Comparison of ENCODE assay signal across 31 cellular contexts in the genomic region with DNA sequence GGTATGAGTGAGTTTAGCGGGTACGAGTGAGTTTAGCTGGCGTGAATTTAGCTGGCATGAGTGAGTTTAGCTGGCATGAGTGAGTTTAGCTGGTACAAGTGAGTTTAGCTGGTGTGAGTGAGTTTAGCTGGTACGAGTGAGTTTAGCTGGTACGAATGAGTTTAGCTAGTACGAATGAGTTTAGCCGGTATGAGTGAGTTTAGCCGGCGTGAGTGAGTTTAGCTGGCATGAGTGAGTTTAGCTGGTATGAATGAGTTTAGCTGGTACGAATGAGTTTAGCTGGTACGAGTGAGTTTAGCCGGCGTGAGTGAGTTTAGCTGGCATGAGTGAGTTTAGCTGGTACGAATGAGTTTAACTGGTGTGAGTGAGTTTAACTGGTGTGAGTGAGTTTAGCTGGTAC.
"Had no signal": no experiment of that assay in that cellular context is flagged by ENCODE, and none has a peak within 500 bp of the region (broad histone marks: within the 10 kb centered on the region; RNA-seq: fewer than 3 reads in every experiment).

No MANE protein-coding gene starts in this region.

- FAIRE-seq: endometrium, frontal cortex had no signal

- DNase-seq: activated CD4-positive, alpha-beta memory T cell treated with anti-CD3 and anti-CD28 coated beads for 36 hours; activated CD4-positive, alpha-beta T cell treated with anti-CD3 and anti-CD28 coated beads for 36 hours; activated CD4-positive, alpha-beta T cell treated with anti-CD3 and anti-CD28 coated beads, Interleukin-2, amount 10 ng/mL, durations not matched to agents 24 days and 14 days; activated CD4-positive, CD25-positive, alpha-beta regulatory T cell; activated CD4-positive, CD25-positive, alpha-beta regulatory T cell treated with anti-CD3 and anti-CD28 coated beads, Interleukin-2, amount 50 U/mL, for 72 hours; activated CD8-positive, alpha-beta memory T cell treated with anti-CD3 and anti-CD28 coated beads, Interleukin-2, amount 10 ng/mL, durations not matched to agents 7 days and 5 days; activated CD8-positive, alpha-beta memory T cell treated with anti-CD3 and anti-CD28 coated beads, Interleukin-2, amount 50 U/mL, for 4 hours; activated CD8-positive, alpha-beta T cell treated with anti-CD3 and anti-CD28 coated beads, Interleukin-2, amount 10 ng/mL, durations not matched to agents 7 days and 5 days; activated gamma-delta T cell; activated naive CD4-positive, alpha-beta T cell treated with Interleukin-2 at 50 U/mL for 16 hours; activated naive CD8-positive, alpha-beta T cell treated with anti-CD3 and anti-CD28 coated beads for 36 hours; activated naive CD8-positive, alpha-beta T cell treated with anti-CD3 and anti-CD28 coated beads, Interleukin-2, amount 50 U/mL, for 24 hours; activated T-cell treated with anti-CD3 and anti-CD28 coated beads, Interleukin-2, amount 50 U/mL, for 1 hour; activated T-cell treated with anti-CD3 and anti-CD28 coated beads, Interleukin-2, amount 50 U/mL, for 48 hours; adrenal gland; amygdala; aorta; central memory CD4-positive, alpha-beta T cell; cerebellar nuclear complex; colonic mucosa; effector CD8-positive, alpha-beta T cell; foreskin fibroblast; T-helper 2 cell had no signal

- H3K9me3 ChIP-seq: adrenal gland, body of pancreas, colonic mucosa had no signal

- H3K27ac ChIP-seq: adrenal gland, body of pancreas, cardiac muscle cell, colonic mucosa had no signal

- H3K36me3 ChIP-seq: adrenal gland, cardiac muscle cell, colonic mucosa had no signal

- H3K4me1 ChIP-seq: adrenal gland, body of pancreas, colonic mucosa had no signal

- H3K4me1 Mint-ChIP-seq: activated CD4-positive, alpha-beta T cell treated with anti-CD3 and anti-CD28 coated beads for 36 hours; activated naive CD8-positive, alpha-beta T cell treated with anti-CD3 and anti-CD28 coated beads for 36 hours had no signal

- H3K27ac Mint-ChIP-seq: activated CD4-positive, alpha-beta memory T cell treated with anti-CD3 and anti-CD28 coated beads for 36 hours; activated CD4-positive, alpha-beta T cell treated with anti-CD3 and anti-CD28 coated beads for 36 hours; activated CD4-positive, alpha-beta T cell treated with anti-CD3 and anti-CD28 coated beads, Interleukin-2, amount 10 ng/mL, durations not matched to agents 24 days and 14 days; activated CD8-positive, alpha-beta memory T cell treated with anti-CD3 and anti-CD28 coated beads, Interleukin-2, amount 10 ng/mL, durations not matched to agents 7 days and 5 days; activated CD8-positive, alpha-beta T cell treated with anti-CD3 and anti-CD28 coated beads, Interleukin-2, amount 10 ng/mL, durations not matched to agents 7 days and 5 days; activated naive CD4-positive, alpha-beta T cell treated with anti-CD3 and anti-CD28 coated beads, Interleukin-2, amount 50 U/mL, for 24 hours; activated naive CD8-positive, alpha-beta T cell treated with anti-CD3 and anti-CD28 coated beads for 36 hours; activated naive CD8-positive, alpha-beta T cell treated with anti-CD3 and anti-CD28 coated beads, Interleukin-2, amount 50 U/mL, for 24 hours; activated T-helper 1 cell treated with anti-CD3 and anti-CD28 coated beads, Interleukin-12 subunit alpha, Interleukin-12 subunit beta, Interleukin-2, Interleukin-4 antibody, amounts not matched to agents 30 ng/mL and 10 ng/mL and 1 ng/mL, durations not matched to agents 14 hours and 24 hours and 36 hours; activated T-helper 2 cell treated with anti-CD3 and anti-CD28 coated beads, Interferon-gamma antibody, Interleukin-2, Interleukin-4, amounts not matched to agents 10 μg/mL and 5 μg/mL and 100 μg/mL, durations not matched to agents 14 hours and 24 hours and 36 hours had no signal

- H3K4me3 ChIP-seq: adrenal gland, body of pancreas, cardiac muscle cell, colonic mucosa had no signal

- H3K27me3 Mint-ChIP-seq: activated CD4-positive, alpha-beta memory T cell treated with anti-CD3 and anti-CD28 coated beads for 36 hours; activated CD4-positive, alpha-beta T cell treated with anti-CD3 and anti-CD28 coated beads for 36 hours; activated CD4-positive, alpha-beta T cell treated with anti-CD3 and anti-CD28 coated beads, Interleukin-2, amount 10 ng/mL, durations not matched to agents 24 days and 14 days; activated CD8-positive, alpha-beta memory T cell treated with anti-CD3 and anti-CD28 coated beads, Interleukin-2, amount 10 ng/mL, durations not matched to agents 7 days and 5 days; activated naive CD4-positive, alpha-beta T cell treated with anti-CD3 and anti-CD28 coated beads, Interleukin-2, amount 50 U/mL, for 24 hours; activated naive CD8-positive, alpha-beta T cell treated with anti-CD3 and anti-CD28 coated beads for 36 hours; activated naive CD8-positive, alpha-beta T cell treated with anti-CD3 and anti-CD28 coated beads, Interleukin-2, amount 50 U/mL, for 24 hours had no signal

- ATAC-seq: activated CD4-positive, alpha-beta T cell treated with anti-CD3 and anti-CD28 coated beads for 36 hours; activated CD8-positive, alpha-beta memory T cell treated with anti-CD3 and anti-CD28 coated beads, Interleukin-2, amount 10 ng/mL, durations not matched to agents 7 days and 5 days; activated CD8-positive, alpha-beta T cell treated with anti-CD3 and anti-CD28 coated beads, Interleukin-2, amount 10 ng/mL, durations not matched to agents 7 days and 5 days; activated naive CD8-positive, alpha-beta T cell treated with anti-CD3 and anti-CD28 coated beads, Interleukin-2, amount 50 U/mL, for 24 hours; body of pancreas; esophagus mucosa had no signal

- H3K9me3 Mint-ChIP-seq: activated CD4-positive, alpha-beta T cell treated with anti-CD3 and anti-CD28 coated beads, Interleukin-2, amount 10 ng/mL, durations not matched to agents 24 days and 14 days; activated naive CD4-positive, alpha-beta T cell treated with anti-CD3 and anti-CD28 coated beads, Interleukin-2, amount 50 U/mL, for 24 hours; activated naive CD8-positive, alpha-beta T cell treated with anti-CD3 and anti-CD28 coated beads for 36 hours; activated naive CD8-positive, alpha-beta T cell treated with anti-CD3 and anti-CD28 coated beads, Interleukin-2, amount 50 U/mL, for 24 hours; activated T-helper 1 cell treated with anti-CD3 and anti-CD28 coated beads, Interleukin-12 subunit alpha, Interleukin-12 subunit beta, Interleukin-2, Interleukin-4 antibody, amounts not matched to agents 30 ng/mL and 10 ng/mL and 1 ng/mL, durations not matched to agents 14 hours and 24 hours and 36 hours; activated T-helper 2 cell treated with anti-CD3 and anti-CD28 coated beads, Interferon-gamma antibody, Interleukin-2, Interleukin-4, amounts not matched to agents 10 μg/mL and 5 μg/mL and 100 μg/mL, durations not matched to agents 14 hours and 24 hours and 36 hours had no signal

- H3K27me3 ChIP-seq: adrenal gland, body of pancreas, cardiac muscle cell, colonic mucosa had no signal

- H3K4me3 Mint-ChIP-seq: activated CD4-positive, alpha-beta memory T cell treated with anti-CD3 and anti-CD28 coated beads for 36 hours; activated CD4-positive, alpha-beta T cell treated with anti-CD3 and anti-CD28 coated beads for 36 hours; activated CD4-positive, alpha-beta T cell treated with anti-CD3 and anti-CD28 coated beads, Interleukin-2, amount 10 ng/mL, durations not matched to agents 24 days and 14 days; activated CD8-positive, alpha-beta memory T cell treated with anti-CD3 and anti-CD28 coated beads, Interleukin-2, amount 10 ng/mL, durations not matched to agents 7 days and 5 days; activated CD8-positive, alpha-beta T cell treated with anti-CD3 and anti-CD28 coated beads, Interleukin-2, amount 10 ng/mL, durations not matched to agents 7 days and 5 days; activated naive CD4-positive, alpha-beta T cell treated with anti-CD3 and anti-CD28 coated beads, Interleukin-2, amount 50 U/mL, for 24 hours; activated naive CD8-positive, alpha-beta T cell treated with anti-CD3 and anti-CD28 coated beads for 36 hours; activated naive CD8-positive, alpha-beta T cell treated with anti-CD3 and anti-CD28 coated beads, Interleukin-2, amount 50 U/mL, for 24 hours; activated T-helper 1 cell treated with anti-CD3 and anti-CD28 coated beads, Interleukin-12 subunit alpha, Interleukin-12 subunit beta, Interleukin-2, Interleukin-4 antibody, amounts not matched to agents 30 ng/mL and 10 ng/mL and 1 ng/mL, durations not matched to agents 14 hours and 24 hours and 36 hours had no signal
